ENCODE assay signal across 13 cellular contexts in genomic region chr9:99513441-99514112, GRCh38.
A peak's percentile ranks its signal among the peaks of the same experiment; 100 is the strongest.
DNase-seq lines count a peak whose midpoint lies in the region; ATAC-seq, FAIRE-seq and TF ChIP-seq lines count a peak whose summit lies in the region.
"Had no signal": no experiment of that assay in that cellular context is flagged by ENCODE, and none has a peak within 500 bp of the region (broad histone marks: within the 10 kb centered on the region; RNA-seq: fewer than 3 reads in every experiment).

No MANE protein-coding gene starts in this region.

- H3K36me3 ChIP-seq in MG63, result no peaks in the 10 kb centered on the region
- H3K36me3 ChIP-seq in effector memory CD4-positive, alpha-beta T cell (ENCODE audit: control insufficient read depth, insufficient read depth, low read length), result no peaks in the 10 kb centered on the region
- H3K36me3 ChIP-seq: cardiac muscle cell had no signal

- no peak for TF ChIP-seq POLR2A in GM12891 (IDR thresholded peaks at IDR 0.05; ENCODE audit: low read depth, low read length)

- no peaks in the 10 kb centered on the region for H3K4me1 ChIP-seq in effector memory CD4-positive, alpha-beta T cell (ENCODE audit: control insufficient read depth, insufficient read depth, low read length, poor library complexity, severe bottlenecking)

- no peak overlapping the region for H3K27ac ChIP-seq in effector memory CD4-positive, alpha-beta T cell (ENCODE audit: insufficient read depth, low read length, poor library complexity, severe bottlenecking)
- H3K27ac ChIP-seq: cardiac muscle cell had no signal

- peak; percentile 89 for FAIRE-seq in GM12891 (lab: Jason Lieb, UNC)

- peak; percentile 66 for ATAC-seq in GM19455 (IDR thresholded peaks at IDR 0.05; ENCODE audit: unreplicated experiment)
- ATAC-seq in HG02973 (IDR thresholded peaks at IDR 0.05; ENCODE audit: unreplicated experiment), result peak; percentile 64
- ATAC-seq: left ventricle myocardium superior had no signal

- H3K9me3 ChIP-seq in MG63, result no peaks in the 10 kb centered on the region
- no peaks in the 10 kb centered on the region for H3K9me3 ChIP-seq in effector memory CD4-positive, alpha-beta T cell (ENCODE audit: control insufficient read depth, low read length)

- no peaks in the 10 kb centered on the region for H3K27me3 ChIP-seq in MG63
- no peaks in the 10 kb centered on the region for H3K27me3 ChIP-seq in effector memory CD4-positive, alpha-beta T cell (replicated peaks; ENCODE audit: control insufficient read depth, insufficient read depth, low read length, poor library complexity, severe bottlenecking)
- H3K27me3 ChIP-seq: cardiac muscle cell had no signal

- H3K4me3 ChIP-seq in MG63, result no peak overlapping the region
- H3K4me3 ChIP-seq in effector memory CD4-positive, alpha-beta T cell (ENCODE audit: insufficient read depth, low read depth, low read length, poor library complexity, severe bottlenecking), result no peak overlapping the region
- H3K4me3 ChIP-seq: cardiac muscle cell had no signal

- DNase-seq in GM12891 (ENCODE audit: insufficient read length, low spot score), result no peak
- DNase-seq in NOMO-1 treated with DMSO at 0.1 percent for 48 hours (lab: John Stamatoyannopoulos, UW; ENCODE audit: unreplicated experiment), result peak; percentile 77
- no peak for DNase-seq in HuH-7.5 (ENCODE audit: low spot score)
- no peak for DNase-seq in MG63
- no peak for DNase-seq in effector memory CD4-positive, alpha-beta T cell
- DNase-seq in NCI-H146 (lab: John Stamatoyannopoulos, UW), result no peak
- DNase-seq: activated T-cell treated with anti-CD3 and anti-CD28 coated beads for 4 hours, IMR-90, left ventricle myocardium superior, NCI-H524 treated with DMSO at 0.1 percent for 48 hours had no signal

TF ChIP-seq in GM12891, 5 proteins besides CTCF, POLR2A, EP300 and RAD21:
- TF ChIP-seq POLR2AphosphoS5 (IDR thresholded peaks at IDR 0.05; ENCODE audit: low read depth, low read length) (no peak), SPI1 (IDR thresholded peaks at IDR 0.05; ENCODE audit: low read depth, low read length) (peak; percentile 97)
